6 cellular contexts compared by ENCODE assay signal in genomic region chr4:5676763-5677162, GRCh38. TPM values are rescaled to one million over a fixed set of nuclear protein-coding genes. Genes with fewer than 3 reads are reported as not detected.
"Had no signal": no experiment of that assay in that cellular context is flagged by ENCODE, and none has a peak within 500 bp of the region (broad histone marks: within the 10 kb centered on the region; RNA-seq: fewer than 3 reads in every experiment).

No MANE protein-coding gene starts in this region.

- H3K4me3 ChIP-seq: GM23338, K562 had no signal

- DNase-seq: H9, HCEC 1CT, IMR-90 had no signal

- ATAC-seq: GM23338, K562 had no signal

- H2AFZ ChIP-seq: GM23338 had no signal

- H3K9me3 Mint-ChIP-seq: GM23338, H9 had no signal

- H3K4me2 ChIP-seq: GM23338 had no signal

- H3K4me1 Mint-ChIP-seq: GM23338, H9 had no signal

- H3K4me3 Mint-ChIP-seq: GM23338, H9 had no signal

- H3K27ac Mint-ChIP-seq: GM23338 had no signal

RNA-seq across cellular contexts. Expression of gene EVC2, which starts 31.6 kb away (rescaled TPM):
- total RNA-seq: HT-29 had no signal

RNA-seq across cellular contexts. Expression of gene EVC, which starts 34.2 kb away (rescaled TPM):
- total RNA-seq: HT-29 had no signal
